ENCODE assay signal across 1 cellular context in genomic region chr4:93950239-93950638, GRCh38.
A peak's percentile ranks its signal among the peaks of the same experiment; 100 is the strongest.
DNase-seq lines count a peak whose midpoint lies in the region; ATAC-seq, FAIRE-seq and TF ChIP-seq lines count a peak whose summit lies in the region.
"Not testable (repeated sequence)": the region's sequence is repeated elsewhere in the genome, so short reads cannot be mapped to it uniquely, and the experiment has no call there.

No MANE protein-coding gene starts in this region.

- intact Hi-C loops in K562 (cut with micrococcal nuclease), result not testable (repeated sequence)

- CTCF ChIA-PET in K562 (lab: Yijun Ruan, JAX; ENCODE audit: low intra/inter-chr PET ratio), result not testable (repeated sequence)

- H3K4me2 ChIP-seq in K562 (ENCODE audit: insufficient read depth, low read length), result not testable (repeated sequence)

- TF ChIP-seq CTCF in K562 (IDR thresholded peaks at IDR 0.05 in 2 of 3, conservative IDR thresholded peaks at IDR 0.05 in 1 of 3; ENCODE audit: insufficient read depth in 2 of 3, low read depth in 1 of 3, low read length in 3 of 3), result not testable (repeated sequence)

- not testable (repeated sequence) for H3K9me3 ChIP-seq in K562 (replicated peaks; ENCODE audit: control insufficient read depth, insufficient read depth, low read depth, low read length)

- not testable (repeated sequence) for H3K4me1 ChIP-seq in K562 (replicated peaks in 1 of 2; ENCODE audit: control insufficient read depth in 2 of 2, insufficient read depth in 2 of 2, low read length in 2 of 2)

- H2AFZ ChIP-seq in K562 (ENCODE audit: low read depth, low read length), result not testable (repeated sequence)

- in situ Hi-C loops in K562 (cut with MboI), result not testable (repeated sequence)

- H3K9ac ChIP-seq in K562 (ENCODE audit: insufficient read depth in 1 of 2, low read depth in 2 of 2, low read length in 2 of 2), result not testable (repeated sequence)

- not testable (repeated sequence) for FAIRE-seq in K562 (lab: Jason Lieb, UNC)

- DNase-seq in K562 (ENCODE audit: extremely low read depth in 1 of 4, low spot score in 3 of 4), result not testable (repeated sequence)

- POLR2A ChIA-PET in K562 (lab: Yijun Ruan, JAX), result not testable (repeated sequence)

- not testable (repeated sequence) for TF ChIP-seq POLR2A in K562 (conservative IDR thresholded peaks at IDR 0.05)

- whole genome bisulfite sequencing in K562 (ENCODE audit: insufficient coverage, low coverage, missing lambda C conversion rate), result 28% methylated on average over 3 of the region's 4 CpGs

- not testable (repeated sequence) for H3K27me3 ChIP-seq in K562 (ENCODE audit: control insufficient read depth in 2 of 2, insufficient read depth in 2 of 2, low read length in 2 of 2)

- ATAC-seq in K562, result not testable (repeated sequence)

- not testable (repeated sequence) for H3K36me3 ChIP-seq in K562 (ENCODE audit: control insufficient read depth, insufficient read depth, low read length)

- not testable (repeated sequence) for H3K4me3 ChIP-seq in K562

- TF ChIP-seq RAD21 in K562 (CRISPR knock-in tag; conservative IDR thresholded peaks at IDR 0.05 in 1 of 2, IDR thresholded peaks at IDR 0.05 in 1 of 2), result not testable (repeated sequence)

- H3K9me1 ChIP-seq in K562 (ENCODE audit: control insufficient read depth, insufficient read depth, low read length), result not testable (repeated sequence)

- H4K20me1 ChIP-seq in K562 (replicated peaks; ENCODE audit: control insufficient read depth, insufficient read depth, low read length), result not testable (repeated sequence)

- BruUV-seq in K562 (replicated peaks; lab: Mats Ljungman, UMichigan), result not testable (repeated sequence)

- H3K79me2 ChIP-seq in K562 (ENCODE audit: control insufficient read depth, insufficient read depth, low read length), result not testable (repeated sequence)

- H3K27ac ChIP-seq in K562 (ENCODE audit: extremely low read depth, low read depth, low read length), result not testable (repeated sequence)

- not testable (repeated sequence) for TF ChIP-seq EP300 in K562 (IDR thresholded peaks at IDR 0.05; ENCODE audit: low read length)

TF ChIP-seq in K562, 482 proteins besides CTCF, POLR2A, EP300 and RAD21:
- TF ChIP-seq CEBPG (CRISPR knock-in tag; IDR thresholded peaks at IDR 0.05), result not testable (repeated sequence)
- TF ChIP-seq CEBPG (tag; conservative IDR thresholded peaks at IDR 0.05 in 1 of 2, IDR thresholded peaks at IDR 0.05 in 1 of 2) (peak in 1 of 2 experiments; percentile 83; a peak in 2 of 4 replicates), CEBPB (tag; IDR thresholded peaks at IDR 0.05) (peak; percentile 76)
